In genomic region chr7:2804227-2804763, GRCh38 we compare ENCODE assay signal across 14 cellular contexts. TPM values are rescaled to one million over a fixed set of nuclear protein-coding genes. Genes with fewer than 3 reads are reported as not detected.
DNase-seq lines count a peak whose midpoint lies in the region; ATAC-seq and TF ChIP-seq lines count a peak whose summit lies in the region.
"Had no signal": no experiment of that assay in that cellular context is flagged by ENCODE, and none has a peak within 500 bp of the region (broad histone marks: within the 10 kb centered on the region; RNA-seq: fewer than 3 reads in every experiment).

No MANE protein-coding gene starts in this region.

- H3K4me3 Mint-ChIP-seq in chondrocyte (ENCODE audit: unreplicated experiment), result no peak overlapping the region
- no peak overlapping the region for H3K4me3 Mint-ChIP-seq in activated T-helper 2 cell treated with anti-CD3 and anti-CD28 coated beads, Interferon-gamma antibody, Interleukin-2, Interleukin-4, amounts not matched to agents 10 μg/mL and 5 μg/mL and 100 μg/mL, durations not matched to agents 14 hours and 24 hours and 36 hours (ENCODE audit: low read depth)
- H3K4me3 Mint-ChIP-seq: effector memory CD8-positive, alpha-beta T cell; T-helper 1 cell treated with Interleukin-12 subunit alpha and Interleukin-12 subunit beta and Interleukin-4 antibody, amounts not matched to agents 30 μg/mL and 1 μg/mL, for 36 hours had no signal

- peaks cover 2% of the 10 kb centered on the region for H3K36me3 Mint-ChIP-seq in chondrocyte (ENCODE audit: low read depth)
- no peaks in the 10 kb centered on the region for H3K36me3 Mint-ChIP-seq in activated T-helper 2 cell treated with anti-CD3 and anti-CD28 coated beads, Interferon-gamma antibody, Interleukin-2, Interleukin-4, amounts not matched to agents 10 μg/mL and 5 μg/mL and 100 μg/mL, durations not matched to agents 14 hours and 24 hours and 36 hours (ENCODE audit: low read depth)

- no peaks in the 10 kb centered on the region for H3K36me3 ChIP-seq in mucosa of descending colon (ENCODE audit: low read depth)
- H3K36me3 ChIP-seq in lower lobe of right lung, result no peaks in the 10 kb centered on the region

- H3K9me3 Mint-ChIP-seq in chondrocyte (ENCODE audit: low read depth), result no peaks in the 10 kb centered on the region
- no peaks in the 10 kb centered on the region for H3K9me3 Mint-ChIP-seq in activated T-helper 2 cell treated with anti-CD3 and anti-CD28 coated beads, Interferon-gamma antibody, Interleukin-2, Interleukin-4, amounts not matched to agents 10 μg/mL and 5 μg/mL and 100 μg/mL, durations not matched to agents 14 hours and 24 hours and 36 hours
- H3K9me3 Mint-ChIP-seq: effector memory CD8-positive, alpha-beta T cell; T-helper 1 cell treated with Interleukin-12 subunit alpha and Interleukin-12 subunit beta and Interleukin-4 antibody, amounts not matched to agents 30 μg/mL and 1 μg/mL, for 36 hours had no signal

- WGBS in right cardiac atrium, result 93% methylated on average over 6 of the region's 6 CpGs

- ATAC-seq in right cardiac atrium (no peak), Right ventricle myocardium inferior (no peak), mucosa of descending colon (peak; percentile 96), lower lobe of right lung (no peak)
- ATAC-seq: effector memory CD8-positive, alpha-beta T cell had no signal

- H3K4me3 ChIP-seq in right cardiac atrium (ENCODE audit: low read length) (no peak overlapping the region), mucosa of descending colon (no peak overlapping the region), lower lobe of right lung (no peak overlapping the region)

- TF ChIP-seq CTCF in chondrocyte (IDR thresholded peaks at IDR 0.05) (peak; percentile 21), mucosa of descending colon (IDR thresholded peaks at IDR 0.05) (no peak), lower lobe of right lung (IDR thresholded peaks at IDR 0.05) (no peak)

- no peak for DNase-seq in right cardiac atrium
- no peak for DNase-seq in Right ventricle myocardium inferior (ENCODE audit: missing footprints)
- no peak for DNase-seq in chondrocyte (ENCODE audit: low spot score)
- DNase-seq in mucosa of descending colon, result peak in 1 of 3 donors; percentile 70
- DNase-seq in nucleus accumbens (lab: John Stamatoyannopoulos, UW), result no peak
- DNase-seq in lower lobe of right lung, result no peak
- DNase-seq in activated T-helper 2 cell treated with anti-CD3 and anti-CD28 coated beads, Interferon-gamma antibody, Interleukin-2, Interleukin-4, amounts not matched to agents 10 μg/mL and 5 μg/mL and 100 μg/mL, durations not matched to agents 14 hours and 24 hours and 36 hours (ENCODE audit: low spot score), result no peak
- DNase-seq in globus pallidus (ENCODE audit: low spot score), result no peak
- DNase-seq: activated CD4-positive, CD25-positive, alpha-beta regulatory T cell treated with anti-CD3 and anti-CD28 coated beads, Interleukin-2, amount 50 U/mL, for 72 hours; activated naive CD4-positive, alpha-beta T cell treated with Interleukin-2 at 50 U/mL for 16 hours; effector memory CD8-positive, alpha-beta T cell; NCI-H748 treated with DMSO at 0.1 percent for 48 hours; substantia nigra had no signal

- H3K9me3 ChIP-seq in right cardiac atrium (ENCODE audit: control insufficient read depth, low read length), result no peaks in the 10 kb centered on the region
- no peaks in the 10 kb centered on the region for H3K9me3 ChIP-seq in mucosa of descending colon
- no peaks in the 10 kb centered on the region for H3K9me3 ChIP-seq in lower lobe of right lung

- peak overlapping the region; percentile 74 for H3K27ac ChIP-seq in right cardiac atrium (ENCODE audit: low read length)
- H3K27ac ChIP-seq in lower lobe of right lung, result no peak overlapping the region

- H3K27me3 ChIP-seq in right cardiac atrium (ENCODE audit: control insufficient read depth, insufficient read depth), result no peaks in the 10 kb centered on the region
- H3K27me3 ChIP-seq in lower lobe of right lung (ENCODE audit: low read depth), result no peaks in the 10 kb centered on the region

- H3K4me1 ChIP-seq in right cardiac atrium (ENCODE audit: control insufficient read depth, insufficient read depth, low read length) (peaks cover 21% of the 10 kb centered on the region), mucosa of descending colon (ENCODE audit: low read depth) (peaks cover 10% of the 10 kb centered on the region), lower lobe of right lung (peaks cover 44% of the 10 kb centered on the region)

- H3K27me3 Mint-ChIP-seq in chondrocyte (ENCODE audit: low read depth), result no peaks in the 10 kb centered on the region
- H3K27me3 Mint-ChIP-seq in activated T-helper 2 cell treated with anti-CD3 and anti-CD28 coated beads, Interferon-gamma antibody, Interleukin-2, Interleukin-4, amounts not matched to agents 10 μg/mL and 5 μg/mL and 100 μg/mL, durations not matched to agents 14 hours and 24 hours and 36 hours (ENCODE audit: low read depth), result no peaks in the 10 kb centered on the region
- H3K27me3 Mint-ChIP-seq: effector memory CD8-positive, alpha-beta T cell had no signal

- intact Hi-C loops in right cardiac atrium (cut with DNase I) (loop anchor here in 1 of 4 donors (5.0 kb wide), 1 partner anchor 42 kb away; no protein-coding TSS in a partner anchor), Right ventricle myocardium inferior (cut with DNase I) (loop anchor here (2.0 to 5.0 kb wide), 3 partner anchors 21 to 87 kb away; partner anchors contain the start of gene GNA12), mucosa of descending colon (cut with DNase I, micrococcal nuclease) (no loop called here), lower lobe of right lung (cut with DNase I) (no loop called here)
- intact Hi-C loops in activated T-helper 2 cell treated with anti-CD3 and anti-CD28 coated beads, Interferon-gamma antibody, Interleukin-2, Interleukin-4, amounts not matched to agents 10 μg/mL and 5 μg/mL and 100 μg/mL, durations not matched to agents 14 hours and 24 hours and 36 hours (cut with micrococcal nuclease), result no loop called here

- H3K27ac Mint-ChIP-seq in chondrocyte (ENCODE audit: unreplicated experiment), result peak overlapping the region; percentile 75
- no peak overlapping the region for H3K27ac Mint-ChIP-seq in activated T-helper 2 cell treated with anti-CD3 and anti-CD28 coated beads, Interferon-gamma antibody, Interleukin-2, Interleukin-4, amounts not matched to agents 10 μg/mL and 5 μg/mL and 100 μg/mL, durations not matched to agents 14 hours and 24 hours and 36 hours
- H3K27ac Mint-ChIP-seq: effector memory CD8-positive, alpha-beta T cell; T-helper 1 cell treated with Interleukin-12 subunit alpha and Interleukin-12 subunit beta and Interleukin-4 antibody, amounts not matched to agents 30 μg/mL and 1 μg/mL, for 36 hours had no signal

- H3K4me1 Mint-ChIP-seq in chondrocyte (ENCODE audit: low read depth), result peaks cover 87% of the 10 kb centered on the region
- H3K4me1 Mint-ChIP-seq in activated T-helper 2 cell treated with anti-CD3 and anti-CD28 coated beads, Interferon-gamma antibody, Interleukin-2, Interleukin-4, amounts not matched to agents 10 μg/mL and 5 μg/mL and 100 μg/mL, durations not matched to agents 14 hours and 24 hours and 36 hours (ENCODE audit: low read depth), result peaks cover 37% of the 10 kb centered on the region

RNA-seq across cellular contexts. Expression of gene GNA12, which starts 39.8 kb away (rescaled TPM):
- total RNA-seq in right cardiac atrium (10 to 100 TPM; 60.8 to 68.1 (median 64.4) TPM), Right ventricle myocardium inferior (40.8 TPM), chondrocyte (77.5 to 111 TPM (median 108 TPM) in 3 replicates), mucosa of descending colon (10 to 100 TPM; 21.7 to 57.7 (median 25.7) TPM), lower lobe of right lung (41.6 TPM)
- polyA plus RNA-seq in right cardiac atrium, result 32.8 TPM
- 40.9 and 41.4 TPM in 2 replicates for total RNA-seq in activated T-helper 2 cell treated with anti-CD3 and anti-CD28 coated beads, Interferon-gamma antibody, Interleukin-2, Interleukin-4, amounts not matched to agents 10 μg/mL and 5 μg/mL and 100 μg/mL, durations not matched to agents 14 hours and 24 hours and 36 hours
